Comparison of ENCODE assay signal across 26 cellular contexts in the genomic region with DNA sequence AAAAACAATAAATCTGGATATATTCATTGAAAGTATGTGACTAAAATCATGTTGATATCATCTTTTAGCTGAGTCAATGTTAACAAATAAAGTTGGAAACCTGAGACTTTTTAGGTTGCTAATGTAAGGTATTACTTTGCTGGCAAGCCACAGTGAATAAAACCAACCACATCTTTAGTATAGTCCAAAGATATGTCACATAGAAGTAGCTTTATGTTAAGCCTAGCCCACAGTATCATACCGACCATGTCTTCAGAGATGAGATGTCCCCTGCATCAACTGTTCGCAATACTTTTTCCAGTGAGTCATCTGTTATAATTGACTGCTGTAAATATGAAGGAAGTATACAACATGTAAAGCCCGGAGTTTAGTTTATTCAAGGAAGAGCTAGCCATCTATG.
DNase-seq lines count a peak whose midpoint lies in the region; TF ChIP-seq lines count a peak whose summit lies in the region.
"Had no signal": no experiment of that assay in that cellular context is flagged by ENCODE, and none has a peak within 500 bp of the region (broad histone marks: within the 10 kb centered on the region; RNA-seq: fewer than 3 reads in every experiment).

No MANE protein-coding gene starts in this region.

- H3K4me1 Mint-ChIP-seq in activated naive CD4-positive, alpha-beta T cell treated with anti-CD3 and anti-CD28 coated beads, Interleukin-2, amount 10 ng/mL, durations not matched to agents 7 days and 5 days = no peaks in the 10 kb centered on the region
- H3K4me1 Mint-ChIP-seq: T-helper 17 cell had no signal

- no peaks in the 10 kb centered on the region for H3K27me3 ChIP-seq in skeletal muscle satellite cell (ENCODE audit: control insufficient read depth, insufficient read depth, low read length)
- no peaks in the 10 kb centered on the region for H3K27me3 ChIP-seq in SJCRH30
- H3K27me3 ChIP-seq: BLaER1 treated with 17β-estradiol and CSF1 and Interleukin-3, amounts not matched to agents 10 nM and 100 nM had no signal

- H3K9me2 ChIP-seq in OCI-LY7 (ENCODE audit: insufficient read depth, low read length) = no peaks in the 10 kb centered on the region
- H3K9me2 ChIP-seq: SK-N-SH had no signal

- no peak overlapping the region for H3K27ac Mint-ChIP-seq in activated naive CD4-positive, alpha-beta T cell treated with anti-CD3 and anti-CD28 coated beads, Interleukin-2, amount 10 ng/mL, durations not matched to agents 7 days and 5 days
- H3K27ac Mint-ChIP-seq: CD4-positive, alpha-beta T cell; T-helper 17 cell had no signal

- no peaks in the 10 kb centered on the region for H3K79me2 ChIP-seq in OCI-LY7 (ENCODE audit: insufficient read depth, low read depth, low read length)

- H2AFZ ChIP-seq in OCI-LY7 (ENCODE audit: low read length) = no peak overlapping the region

- CTCF ChIA-PET in activated naive CD4-positive, alpha-beta T cell treated with anti-CD3 and anti-CD28 coated beads, Interleukin-2, amount 10 ng/mL, durations not matched to agents 7 days and 5 days (lab: Charles Lee) = interaction anchor here (4.9 kb wide), 1 partner anchor 99 kb away, joined by 37 read pairs; no protein-coding TSS in a partner anchor
- CTCF ChIA-PET in OCI-LY7 (lab: Charles Lee; ENCODE audit: unreplicated experiment) = no interaction called here

- no TSS peak for BruUV-seq in OCI-LY7 (replicated peaks; lab: Mats Ljungman, UMichigan)

- no peak overlapping the region for H3K4me3 Mint-ChIP-seq in activated naive CD4-positive, alpha-beta T cell treated with anti-CD3 and anti-CD28 coated beads, Interleukin-2, amount 10 ng/mL, durations not matched to agents 7 days and 5 days
- H3K4me3 Mint-ChIP-seq: CD4-positive, alpha-beta T cell; T-helper 17 cell had no signal

- intact Hi-C loops in OCI-LY7 (cut with micrococcal nuclease; ENCODE audit: unreplicated experiment) = loop anchor here (5.0 kb wide), 1 partner anchor 561 kb away; no protein-coding TSS in a partner anchor

- H3K36me3 Mint-ChIP-seq in activated naive CD4-positive, alpha-beta T cell treated with anti-CD3 and anti-CD28 coated beads, Interleukin-2, amount 10 ng/mL, durations not matched to agents 7 days and 5 days = no peaks in the 10 kb centered on the region

- POLR2A ChIA-PET in OCI-LY7 (lab: Charles Lee) = interaction anchor here (1.2 kb wide), 1 partner anchor 16 kb away, joined by 6 read pairs; no protein-coding TSS in a partner anchor

- H3K36me3 ChIP-seq in skeletal muscle satellite cell (ENCODE audit: insufficient read depth, low read length) (no peaks in the 10 kb centered on the region), SJCRH30 (no peaks in the 10 kb centered on the region), OCI-LY7 (ENCODE audit: insufficient read depth, low read length) (no peaks in the 10 kb centered on the region)
- H3K36me3 ChIP-seq: BLaER1 treated with 17β-estradiol and CSF1 and Interleukin-3, amounts not matched to agents 10 nM and 100 nM had no signal

- no peak overlapping the region for H3K4me3 ChIP-seq in skeletal muscle satellite cell (ENCODE audit: low read length)
- H3K4me3 ChIP-seq in SJCRH30 = no peak overlapping the region
- H3K4me3 ChIP-seq in OCI-LY7 (ENCODE audit: low read depth, low read length, poor library complexity, severe bottlenecking) = no peak overlapping the region
- H3K4me3 ChIP-seq: A549; BLaER1 treated with 17β-estradiol and CSF1 and Interleukin-3, amounts not matched to agents 10 nM and 100 nM; GM12878 had no signal

- H3K27ac ChIP-seq in SJCRH30 = no peak overlapping the region
- no peak overlapping the region for H3K27ac ChIP-seq in OCI-LY7 (ENCODE audit: low read depth, low read length, poor library complexity, severe bottlenecking)
- H3K27ac ChIP-seq: A549; BLaER1 treated with 17β-estradiol and CSF1 and Interleukin-3, amounts not matched to agents 10 nM and 100 nM; RWPE1 had no signal

- no peaks in the 10 kb centered on the region for H3K9me3 Mint-ChIP-seq in activated naive CD4-positive, alpha-beta T cell treated with anti-CD3 and anti-CD28 coated beads, Interleukin-2, amount 10 ng/mL, durations not matched to agents 7 days and 5 days
- H3K9me3 Mint-ChIP-seq: CD4-positive, alpha-beta T cell had no signal

- peaks cover 4% of the 10 kb centered on the region for H3K27me3 Mint-ChIP-seq in activated naive CD4-positive, alpha-beta T cell treated with anti-CD3 and anti-CD28 coated beads, Interleukin-2, amount 10 ng/mL, durations not matched to agents 7 days and 5 days

- no peak for TF ChIP-seq CTCF in OCI-LY7 (conservative IDR thresholded peaks at IDR 0.05; ENCODE audit: low read length)

- H3K4me1 ChIP-seq in skeletal muscle satellite cell (ENCODE audit: control insufficient read depth, insufficient read depth, low read length) (peaks cover 28% of the 10 kb centered on the region), SJCRH30 (no peaks in the 10 kb centered on the region; the same call in 1 of the 2 replicates), OCI-LY7 (ENCODE audit: insufficient read depth, low read length, poor library complexity, severe bottlenecking) (no peaks in the 10 kb centered on the region)
- H3K4me1 ChIP-seq: A549 had no signal

- no peaks in the 10 kb centered on the region for H3K9me3 ChIP-seq in skeletal muscle satellite cell (replicated peaks; ENCODE audit: low read length)
- H3K9me3 ChIP-seq in SJCRH30 (replicated peaks) = no peaks in the 10 kb centered on the region
- no peaks in the 10 kb centered on the region for H3K9me3 ChIP-seq in OCI-LY7 (ENCODE audit: low read length)
- H3K9me3 ChIP-seq: A549; BLaER1 treated with 17β-estradiol and CSF1 and Interleukin-3, amounts not matched to agents 10 nM and 100 nM; SK-N-SH had no signal

- peak overlapping the region; percentile 10 for H3K4me2 ChIP-seq in skeletal muscle satellite cell (ENCODE audit: low read length)
- H3K4me2 ChIP-seq in OCI-LY7 (ENCODE audit: low read length) = no peak overlapping the region
- H3K4me2 ChIP-seq: A549; BLaER1 treated with 17β-estradiol and CSF1 and Interleukin-3, amounts not matched to agents 10 nM and 100 nM; SK-N-SH had no signal

- no peaks in the 10 kb centered on the region for H4K20me1 ChIP-seq in OCI-LY7 (ENCODE audit: insufficient read depth, low read length)
- H4K20me1 ChIP-seq: BLaER1 treated with 17β-estradiol and CSF1 and Interleukin-3, amounts not matched to agents 10 nM and 100 nM had no signal

- peak; percentile 6 for DNase-seq in H4 (ENCODE audit: low spot score)
- DNase-seq in OCI-M1 (lab: John Stamatoyannopoulos, UW) = peak; percentile 18
- peak; percentile 11 for DNase-seq in amniotic stem cell (lab: John Stamatoyannopoulos, UW)
- DNase-seq in HuH-7.5 (ENCODE audit: low spot score) = no peak
- DNase-seq in SJCRH30 = no peak
- DNase-seq in activated naive CD4-positive, alpha-beta T cell treated with anti-CD3 and anti-CD28 coated beads, Interleukin-2, amount 10 ng/mL, durations not matched to agents 7 days and 5 days = no peak
- no peak for DNase-seq in OCI-LY7 (ENCODE audit: low spot score)
- DNase-seq: AML-193; CD4-positive, alpha-beta T cell; GDM1; NCI-H1092 treated with DMSO at 0.1 percent for 48 hours; NCI-H1436; NCI-H187; NCI-H2107; NCI-H446; NCI-H526; NCI-H82; NK-92 treated with Interleukin-12 subunit alpha and Interleukin-12 subunit beta, amount 100 ng/mL, for 24 hours; SHP77 treated with DMSO at 0.1 percent for 48 hours; SK-N-SH; T-helper 17 cell had no signal

- H3K9ac ChIP-seq in skeletal muscle satellite cell (ENCODE audit: low read depth, low read length) = no peak overlapping the region
- H3K9ac ChIP-seq: BLaER1 treated with 17β-estradiol and CSF1 and Interleukin-3, amounts not matched to agents 10 nM and 100 nM; SK-N-SH had no signal

Comparison
In these comparisons a context has a peak if more than half of its experiments do, and no peak if none do; other contexts are left out.
1. DNase-seq: peak in H4 (single experiment), OCI-M1 (single experiment) and amniotic stem cell (single experiment); none in HuH-7.5 (single experiment), SJCRH30 (0 of 2), activated naive CD4-positive, alpha-beta T cell treated with anti-CD3 and anti-CD28 coated beads, Interleukin-2, amount 10 ng/mL, durations not matched to agents 7 days and 5 days (single experiment) and OCI-LY7 (single experiment).